ENCODE assay signal across 17 cellular contexts in the genomic region with DNA sequence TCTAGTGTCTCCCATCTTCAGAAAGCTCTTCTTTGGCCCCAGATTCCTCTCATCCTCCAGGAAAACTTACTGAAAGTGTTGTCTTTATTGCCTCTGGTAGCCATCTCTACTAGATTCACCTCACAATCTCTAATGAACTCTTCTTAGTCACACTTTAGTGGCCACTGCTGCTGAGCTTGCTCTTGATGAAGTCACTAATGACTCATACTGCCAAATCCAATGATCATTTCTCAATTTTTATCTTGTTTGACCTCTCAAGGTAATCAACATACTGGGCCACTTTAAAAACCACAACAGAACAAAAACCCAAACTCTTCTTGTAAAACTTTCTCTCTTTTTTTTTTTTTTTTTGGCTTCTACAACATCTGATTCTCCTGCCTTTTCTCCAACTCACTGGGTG.
DNase-seq lines count a peak whose midpoint lies in the region; ATAC-seq, FAIRE-seq and TF ChIP-seq lines count a peak whose summit lies in the region.
"Had no signal": no experiment of that assay in that cellular context is flagged by ENCODE, and none has a peak within 500 bp of the region (broad histone marks: within the 10 kb centered on the region; RNA-seq: fewer than 3 reads in every experiment).

No MANE protein-coding gene starts in this region.

- in situ Hi-C loops in astrocyte of the spinal cord (cut with HindIII; ENCODE audit: low sequenced_read_pairs), result no loop called here

- no peak for TF ChIP-seq CTCF in astrocyte of the spinal cord (IDR thresholded peaks at IDR 0.05; ENCODE audit: low read depth, low read length)

- ATAC-seq in GM18508 (IDR thresholded peaks at IDR 0.05; ENCODE audit: insufficient read depth, unreplicated experiment) (peak; percentile 49), HG02870 (IDR thresholded peaks at IDR 0.05; ENCODE audit: unreplicated experiment) (no peak), HG02798 (IDR thresholded peaks at IDR 0.05; ENCODE audit: poor library complexity, unreplicated experiment) (no peak)
- ATAC-seq: HepG2 had no signal

- no peak overlapping the region for H3K4me3 ChIP-seq in astrocyte of the spinal cord (ENCODE audit: low read depth, low read length)
- H3K4me3 ChIP-seq: SJSA1 had no signal

- FAIRE-seq in islet of Langerhans (lab: Jason Lieb, UNC), result peak; percentile 43
- FAIRE-seq: GM19239, HepG2 had no signal

- DNase-seq in HS-5 (ENCODE audit: low read depth) (peak; percentile 23), astrocyte of the spinal cord (ENCODE audit: low read depth, low spot score) (peak; percentile 18), NCI-H1105 treated with DMSO at 0.1 percent for 48 hours (lab: John Stamatoyannopoulos, UW) (no peak)
- DNase-seq: AML-193, COR-L47, HCEC 1CT, MM.1S, NCI-H1105, NCI-H1694 treated with DMSO at 0.1 percent for 48 hours, NCI-H446 had no signal
